15 cellular contexts compared by ENCODE assay signal in genomic region chr22:31659246-31659645, GRCh38.
"Had no signal": no experiment of that assay in that cellular context is flagged by ENCODE, and none has a peak within 500 bp of the region (broad histone marks: within the 10 kb centered on the region; RNA-seq: fewer than 3 reads in every experiment).

No MANE protein-coding gene starts in this region.

- H3K36me3 ChIP-seq: sigmoid colon, upper lobe of right lung had no signal

- H3K27me3 Mint-ChIP-seq: activated naive CD8-positive, alpha-beta T cell treated with anti-CD3 and anti-CD28 coated beads, Interleukin-2, amount 10 ng/mL, durations not matched to agents 7 days and 5 days had no signal

- DNase-seq: activated gamma-delta T cell treated with Interleukin-2 at 50 U/mL for 16 hours; activated naive CD8-positive, alpha-beta T cell treated with anti-CD3 and anti-CD28 coated beads, Interleukin-2, amount 10 ng/mL, durations not matched to agents 7 days and 5 days; activated T-cell treated with anti-CD3 and anti-CD28 coated beads, Interleukin-2, amount 50 U/mL, for 4 hours; aorta; caudate nucleus; effector CD8-positive, alpha-beta T cell; immature natural killer cell; natural killer cell; psoas muscle; sigmoid colon; stimulated activated CD4-positive, alpha-beta T cell treated with anti-CD3 and anti-CD28 coated beads, Interleukin-2, amount 100 ng/mL, for 48 hours; stimulated activated naive CD8-positive, alpha-beta T cell treated with anti-CD3 and anti-CD28 coated beads, Interleukin-15, Interleukin-2, amounts not matched to agents 100 U/mL and 50 U/mL, for 24 hours; upper lobe of right lung had no signal

- ATAC-seq: activated T-cell treated with anti-CD3 and anti-CD28 coated beads, Interleukin-2, amount 50 U/mL, for 4 hours; left lobe of liver; natural killer cell; psoas muscle; stimulated activated naive CD8-positive, alpha-beta T cell treated with anti-CD3 and anti-CD28 coated beads, Interleukin-15, Interleukin-2, amounts not matched to agents 100 U/mL and 50 U/mL, for 24 hours; upper lobe of right lung had no signal

- H3K27me3 ChIP-seq: sigmoid colon, upper lobe of right lung had no signal

- H3K4me3 Mint-ChIP-seq: activated naive CD8-positive, alpha-beta T cell treated with anti-CD3 and anti-CD28 coated beads, Interleukin-2, amount 10 ng/mL, durations not matched to agents 7 days and 5 days; activated T-cell treated with anti-CD3 and anti-CD28 coated beads, Interleukin-2, amount 50 U/mL, for 4 hours; natural killer cell had no signal

- H3K9me3 ChIP-seq: psoas muscle, sigmoid colon, upper lobe of right lung had no signal

- H3K27ac ChIP-seq: coronary artery, psoas muscle, sigmoid colon, upper lobe of right lung had no signal

- H3K27ac Mint-ChIP-seq: activated naive CD8-positive, alpha-beta T cell treated with anti-CD3 and anti-CD28 coated beads, Interleukin-2, amount 10 ng/mL, durations not matched to agents 7 days and 5 days; natural killer cell had no signal

- H3K9me3 Mint-ChIP-seq: activated naive CD8-positive, alpha-beta T cell treated with anti-CD3 and anti-CD28 coated beads, Interleukin-2, amount 10 ng/mL, durations not matched to agents 7 days and 5 days; activated T-cell treated with anti-CD3 and anti-CD28 coated beads, Interleukin-2, amount 50 U/mL, for 4 hours; immature natural killer cell; natural killer cell had no signal

- H3K36me3 Mint-ChIP-seq: natural killer cell had no signal

- H3K4me3 ChIP-seq: coronary artery, psoas muscle, sigmoid colon, upper lobe of right lung had no signal
